In genomic region chr20:49586967-49587587, GRCh38 we compare ENCODE assay signal across 16 cellular contexts. TPM values are rescaled to one million over a fixed set of nuclear protein-coding genes. Genes with fewer than 3 reads are reported as not detected.
DNase-seq lines count a peak whose midpoint lies in the region; ATAC-seq, FAIRE-seq and TF ChIP-seq lines count a peak whose summit lies in the region.
"Had no signal": no experiment of that assay in that cellular context is flagged by ENCODE, and none has a peak within 500 bp of the region (broad histone marks: within the 10 kb centered on the region; RNA-seq: fewer than 3 reads in every experiment).

No MANE protein-coding gene starts in this region.

- H4K20me1 ChIP-seq in Karpas-422 (ENCODE audit: insufficient read depth, low read depth, low read length), result no peaks in the 10 kb centered on the region

- H3K36me3 ChIP-seq in heart right ventricle (no peaks in the 10 kb centered on the region), Karpas-422 (ENCODE audit: insufficient read depth, low read length) (no peaks in the 10 kb centered on the region)
- H3K36me3 ChIP-seq: SJCRH30 had no signal

- no peak for TF ChIP-seq CTCF in heart right ventricle (IDR thresholded peaks at IDR 0.05)
- no peak for TF ChIP-seq CTCF in Calu3 (IDR thresholded peaks at IDR 0.05; ENCODE audit: unreplicated experiment)

- no peaks in the 10 kb centered on the region for H3K27me3 ChIP-seq in heart right ventricle
- H3K27me3 ChIP-seq in Karpas-422 (ENCODE audit: low read length), result no peaks in the 10 kb centered on the region
- H3K27me3 ChIP-seq: SJCRH30 had no signal

- no peaks in the 10 kb centered on the region for H3K9me2 ChIP-seq in Karpas-422 (replicated peaks; ENCODE audit: insufficient read depth, low read length)

- H3K27ac ChIP-seq in heart right ventricle, result peak overlapping the region in 8 of 10 donors; percentile 13 to 88 (median 69)
- H3K27ac ChIP-seq in Karpas-422 (ENCODE audit: low read length), result no peak overlapping the region
- H3K27ac ChIP-seq: SJCRH30 had no signal

- no peaks in the 10 kb centered on the region for H3K27me3 Mint-ChIP-seq in Calu3 (ENCODE audit: unreplicated experiment)
- H3K27me3 Mint-ChIP-seq: activated CD4-positive, alpha-beta memory T cell treated with anti-CD3 and anti-CD28 coated beads, Interleukin-2, amount 10 ng/mL, durations not matched to agents 7 days and 5 days had no signal

- peaks cover 8% of the 10 kb centered on the region for H3K36me3 Mint-ChIP-seq in Calu3 (ENCODE audit: insufficient read depth, unreplicated experiment)

- H3K4me1 Mint-ChIP-seq in Calu3 (ENCODE audit: low read depth, unreplicated experiment), result peaks cover 59% of the 10 kb centered on the region

- H3K4me3 Mint-ChIP-seq in Calu3 (ENCODE audit: low read depth, unreplicated experiment), result no peak overlapping the region
- H3K4me3 Mint-ChIP-seq: activated CD4-positive, alpha-beta memory T cell treated with anti-CD3 and anti-CD28 coated beads, Interleukin-2, amount 10 ng/mL, durations not matched to agents 7 days and 5 days had no signal

- intact Hi-C loops in heart right ventricle (cut with DNase I) (loop anchor here in 1 of 10 donors (5.0 kb wide), 1 partner anchor 35 kb away; no protein-coding TSS in a partner anchor), Right ventricle myocardium superior (cut with DNase I) (no loop called here), Calu3 (cut with micrococcal nuclease; ENCODE audit: unreplicated experiment) (no loop called here)

- H3K9me3 ChIP-seq in heart right ventricle (peaks cover 0 to 12% (median 7%) of the 10 kb centered on the region in 11 donors), Karpas-422 (ENCODE audit: low read length) (no peaks in the 10 kb centered on the region)

- peak; percentile 80 for FAIRE-seq in endometrium (lab: Jason Lieb, UNC)
- FAIRE-seq: A549, TTC549 had no signal

- no peak overlapping the region for H3K4me2 ChIP-seq in Karpas-422 (ENCODE audit: low read depth, low read length, poor library complexity, severe bottlenecking)
- H3K4me2 ChIP-seq: A549 had no signal

- no peaks in the 10 kb centered on the region for H3K79me2 ChIP-seq in Karpas-422 (ENCODE audit: low read length)

- no peak overlapping the region for H3K4me3 ChIP-seq in heart right ventricle
- H3K4me3 ChIP-seq in Karpas-422 (ENCODE audit: low read length), result no peak overlapping the region
- H3K4me3 ChIP-seq: A549, SJCRH30 had no signal

- CTCF ChIA-PET in Calu3 (lab: Charles Lee), result interaction anchor here (0.6 to 0.7 kb wide), 2 partner anchors 15 to 47 kb away, joined by 3 to 4 read pairs; no protein-coding TSS in a partner anchor

- no peak for DNase-seq in heart right ventricle
- DNase-seq in Right ventricle myocardium superior, result no peak
- DNase-seq in left kidney (ENCODE audit: low read depth, low spot score), result peak; percentile 83
- no peak for DNase-seq in COR-L47 (lab: John Stamatoyannopoulos, UW)
- no peak for DNase-seq in Karpas-422
- no peak for DNase-seq in Calu3
- DNase-seq: activated CD4-positive, alpha-beta memory T cell treated with anti-CD3 and anti-CD28 coated beads, Interleukin-2, amount 10 ng/mL, durations not matched to agents 7 days and 5 days; aorta; NCI-H1694; NCI-H446 treated with DMSO at 0.1 percent for 48 hours; occipital lobe; SJCRH30 had no signal

- no peak overlapping the region for H3K27ac Mint-ChIP-seq in Calu3 (ENCODE audit: unreplicated experiment)
- H3K27ac Mint-ChIP-seq: activated CD4-positive, alpha-beta memory T cell treated with anti-CD3 and anti-CD28 coated beads, Interleukin-2, amount 10 ng/mL, durations not matched to agents 7 days and 5 days had no signal

- H3K4me1 ChIP-seq in heart right ventricle, result peaks cover 7 to 62% (median 33%) of the 10 kb centered on the region in 9 donors
- no peaks in the 10 kb centered on the region for H3K4me1 ChIP-seq in Karpas-422 (ENCODE audit: low read length)

- ATAC-seq in heart right ventricle (peak in 2 of 8 donors; percentile 1 to 4), Right ventricle myocardium superior (ENCODE audit: poor library complexity) (no peak), GM21529 (IDR thresholded peaks at IDR 0.05; ENCODE audit: unreplicated experiment) (no peak)
- ATAC-seq: A549 had no signal

- BruUV-seq in Calu3 (replicated peaks; lab: Mats Ljungman, UMichigan), result no TSS peak

- H2AFZ ChIP-seq in Karpas-422 (ENCODE audit: low read length), result no peak overlapping the region

- WGBS in heart right ventricle, 2 donors, result 64% methylated on average over 13 of the region's 13 CpGs

- peaks cover 2% of the 10 kb centered on the region for H3K9me3 Mint-ChIP-seq in Calu3 (ENCODE audit: low read depth, unreplicated experiment)

- H3K9ac ChIP-seq in Karpas-422 (ENCODE audit: low read length), result no peak overlapping the region

RNA-seq across cellular contexts. Expression of gene PTGIS, which starts 19.1 kb away (rescaled TPM):
- total RNA-seq in heart right ventricle (10 to 100 TPM in 9 of 10 donors, 1 to 10 TPM in 1; 10.0 to 66.8 (median 23.3) TPM), Right ventricle myocardium superior (26.9 TPM), Calu3 (2022) (0.26 and 0.29 TPM in 2 replicates)
- 1 to 10 TPM; 6.5 to 7.5 TPM for polyA plus RNA-seq in heart right ventricle
- not detected in 2 replicates for total RNA-seq in Karpas-422 (2014; rRNA removed; shearing (Covaris generic); ENCODE audit: low replicate concordance)
